Comparison of ENCODE assay signal across 8 cellular contexts in the genomic region with DNA sequence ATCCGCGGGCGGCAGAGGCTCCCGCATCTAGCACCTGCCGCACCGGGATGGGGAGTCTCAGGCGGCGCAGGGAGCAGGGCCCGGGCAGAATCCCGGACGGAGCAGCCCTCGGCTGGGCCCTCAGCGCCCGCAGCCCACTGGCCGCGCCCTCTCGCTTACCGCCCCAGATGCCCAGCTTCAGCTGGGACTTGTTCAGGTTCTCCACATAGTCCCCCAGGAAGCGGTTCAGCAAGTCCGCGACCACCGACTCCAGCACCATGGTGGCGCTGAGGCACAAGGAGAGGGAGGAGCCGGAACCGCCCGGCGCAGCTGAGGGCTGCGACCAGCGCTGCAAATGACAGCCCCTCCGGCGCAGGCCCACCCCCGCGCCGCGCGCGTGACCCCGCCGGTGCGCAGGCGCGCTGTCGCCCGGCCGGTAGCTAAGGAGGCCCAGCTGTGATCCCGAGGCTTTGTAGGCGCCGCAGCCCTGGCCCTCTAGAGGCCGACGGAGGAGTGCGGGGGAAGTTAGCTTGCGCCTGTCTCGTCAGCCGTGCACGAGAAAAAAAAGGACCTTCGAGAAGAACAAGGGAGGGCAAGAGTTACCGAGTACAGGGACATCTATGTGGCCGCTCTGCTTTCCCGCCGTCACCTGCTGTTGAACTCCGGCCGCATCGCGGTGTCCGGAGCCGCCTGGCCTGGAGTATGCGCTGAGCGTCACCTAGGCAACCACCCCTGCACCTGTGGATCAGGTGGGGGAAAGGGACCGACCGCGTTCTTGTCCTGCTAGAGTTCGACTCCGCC. TPM values are rescaled to one million over a fixed set of nuclear protein-coding genes. Genes with fewer than 3 reads are reported as not detected.
DNase-seq lines count a peak whose midpoint lies in the region; ATAC-seq and TF ChIP-seq lines count a peak whose summit lies in the region.

A gene with protein sequence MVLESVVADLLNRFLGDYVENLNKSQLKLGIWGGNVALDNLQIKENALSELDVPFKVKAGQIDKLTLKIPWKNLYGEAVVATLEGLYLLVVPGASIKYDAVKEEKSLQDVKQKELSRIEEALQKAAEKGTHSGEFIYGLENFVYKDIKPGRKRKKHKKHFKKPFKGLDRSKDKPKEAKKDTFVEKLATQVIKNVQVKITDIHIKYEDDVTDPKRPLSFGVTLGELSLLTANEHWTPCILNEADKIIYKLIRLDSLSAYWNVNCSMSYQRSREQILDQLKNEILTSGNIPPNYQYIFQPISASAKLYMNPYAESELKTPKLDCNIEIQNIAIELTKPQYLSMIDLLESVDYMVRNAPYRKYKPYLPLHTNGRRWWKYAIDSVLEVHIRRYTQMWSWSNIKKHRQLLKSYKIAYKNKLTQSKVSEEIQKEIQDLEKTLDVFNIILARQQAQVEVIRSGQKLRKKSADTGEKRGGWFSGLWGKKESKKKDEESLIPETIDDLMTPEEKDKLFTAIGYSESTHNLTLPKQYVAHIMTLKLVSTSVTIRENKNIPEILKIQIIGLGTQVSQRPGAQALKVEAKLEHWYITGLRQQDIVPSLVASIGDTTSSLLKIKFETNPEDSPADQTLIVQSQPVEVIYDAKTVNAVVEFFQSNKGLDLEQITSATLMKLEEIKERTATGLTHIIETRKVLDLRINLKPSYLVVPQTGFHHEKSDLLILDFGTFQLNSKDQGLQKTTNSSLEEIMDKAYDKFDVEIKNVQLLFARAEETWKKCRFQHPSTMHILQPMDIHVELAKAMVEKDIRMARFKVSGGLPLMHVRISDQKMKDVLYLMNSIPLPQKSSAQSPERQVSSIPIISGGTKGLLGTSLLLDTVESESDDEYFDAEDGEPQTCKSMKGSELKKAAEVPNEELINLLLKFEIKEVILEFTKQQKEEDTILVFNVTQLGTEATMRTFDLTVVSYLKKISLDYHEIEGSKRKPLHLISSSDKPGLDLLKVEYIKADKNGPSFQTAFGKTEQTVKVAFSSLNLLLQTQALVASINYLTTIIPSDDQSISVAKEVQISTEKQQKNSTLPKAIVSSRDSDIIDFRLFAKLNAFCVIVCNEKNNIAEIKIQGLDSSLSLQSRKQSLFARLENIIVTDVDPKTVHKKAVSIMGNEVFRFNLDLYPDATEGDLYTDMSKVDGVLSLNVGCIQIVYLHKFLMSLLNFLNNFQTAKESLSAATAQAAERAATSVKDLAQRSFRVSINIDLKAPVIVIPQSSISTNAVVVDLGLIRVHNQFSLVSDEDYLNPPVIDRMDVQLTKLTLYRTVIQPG (N-terminal part only) (minus strand): TSS at position 332 of the 780 bp plus-strand sequence. CDS start 73 bp downstream, at position 259.

- peak within 1 kb of the TSS; percentile 92 to 97 (median 96) for H3K27ac ChIP-seq in upper lobe of left lung

- H3K36me3 ChIP-seq in adipocyte (ENCODE audit: control insufficient read depth, insufficient read depth, low read length, severe bottlenecking) (no peaks in the 10 kb centered on the region), upper lobe of left lung (no peaks in the 10 kb centered on the region)

- no peaks in the 10 kb centered on the region for H3K9me3 ChIP-seq in adipocyte (ENCODE audit: control insufficient read depth, low read length)
- no peaks in the 10 kb centered on the region for H3K9me3 ChIP-seq in upper lobe of left lung

- intact Hi-C loops in cardiac septum (cut with DNase I) (loop anchor here (10.0 kb wide), 2 partner anchors 186 to 194 kb away; no protein-coding TSS in a partner anchor), posterior cingulate gyrus (cut with DNase I) (loop anchor here (10.0 kb wide), 1 partner anchor 244 kb away; no protein-coding TSS in a partner anchor)

- 0 to 2% methylated on average over 22 to 30 of the region's 73 CpGs for WGBS in upper lobe of left lung, 2 donors

- TF ChIP-seq CTCF in GM12874 (IDR thresholded peaks at IDR 0.05; ENCODE audit: insufficient read depth, low read depth, low read length) (peak; percentile 84), upper lobe of left lung (IDR thresholded peaks at IDR 0.05) (peak; percentile 76 to 96 (median 92))

- ATAC-seq in HG02759 (IDR thresholded peaks at IDR 0.05; ENCODE audit: unreplicated experiment) = peak; percentile 89
- peak; percentile 98 to 99 for ATAC-seq in upper lobe of left lung (ENCODE audit: low FRiP score in 2 of 2)

- H3K9ac ChIP-seq in adipocyte (ENCODE audit: low read length) = peak within 1 kb of the TSS; percentile 86

- TF ChIP-seq POLR2A in upper lobe of left lung (IDR thresholded peaks at IDR 0.05) = peak in 3 of 4 donors; percentile 83 to 94 (median 89)

- H3K27me3 ChIP-seq in adipocyte (replicated peaks; ENCODE audit: control insufficient read depth, insufficient read depth, low read length) (no peaks in the 10 kb centered on the region), upper lobe of left lung (no peaks in the 10 kb centered on the region)

- DNase-seq in NCI-H128 (lab: John Stamatoyannopoulos, UW; ENCODE audit: unreplicated experiment) (peak; percentile 82), SW480 (ENCODE audit: low spot score) (peak; percentile 94), adipocyte (ENCODE audit: low read depth) (peak; percentile 97), cardiac septum (ENCODE audit: low spot score) (peak; percentile 97), posterior cingulate gyrus (peak; percentile 86 to 99 (median 90)), upper lobe of left lung (peak; percentile 95 to 99)

- peak in 1 of 4 donors; percentile 3 for TF ChIP-seq EP300 in upper lobe of left lung (IDR thresholded peaks at IDR 0.05)

- H3K4me1 ChIP-seq in adipocyte (ENCODE audit: control insufficient read depth, insufficient read depth, low read length) = peaks cover 9% of the 10 kb centered on the region
- H3K4me1 ChIP-seq in upper lobe of left lung = peaks cover 21 to 37% (median 26%) of the 10 kb centered on the region in 4 donors

- peak within 1 kb of the TSS; percentile 96 for H3K4me3 ChIP-seq in adipocyte (ENCODE audit: low read length)
- peak within 1 kb of the TSS; percentile 75 to 99 (median 78) for H3K4me3 ChIP-seq in upper lobe of left lung

RNA-seq across cellular contexts. Expression of the gene that starts here (rescaled TPM):
- total RNA-seq in cardiac septum (35.2 TPM), upper lobe of left lung (100 to 1,000 TPM in 3 of 6 donors, 10 to 100 TPM in 3; 73.7 to 180 (median 97.4) TPM)

Comparison
In these comparisons a context has a peak if more than half of its experiments do, and no peak if none do; other contexts are left out.
1. Peak in every context shown above with its lines: DNase-seq, ATAC-seq, H3K4me3 ChIP-seq and H3K27ac ChIP-seq.